ENCODE assay signal across 29 cellular contexts in the genomic region with DNA sequence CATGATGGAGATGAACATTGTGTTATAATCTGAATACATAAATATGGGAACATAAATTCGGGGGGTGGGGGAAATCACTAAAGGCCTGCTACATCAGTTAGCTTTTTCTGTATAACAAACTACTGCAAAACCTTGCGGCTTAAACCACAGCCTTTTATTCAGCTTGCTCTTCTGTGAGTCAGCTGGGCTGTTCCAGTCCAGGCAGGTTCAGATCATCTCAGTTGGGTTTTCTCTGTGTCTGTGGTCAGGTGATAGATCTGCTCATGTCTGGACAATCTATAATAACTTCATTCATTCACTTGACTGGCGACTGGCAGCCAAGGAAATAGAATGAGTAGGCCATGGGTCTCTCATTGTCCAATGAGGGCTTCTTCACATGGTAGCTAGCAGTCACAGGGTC. TPM values are rescaled to one million over a fixed set of nuclear protein-coding genes. Genes with fewer than 3 reads are reported as not detected.
"Had no signal": no experiment of that assay in that cellular context is flagged by ENCODE, and none has a peak within 500 bp of the region (broad histone marks: within the 10 kb centered on the region; RNA-seq: fewer than 3 reads in every experiment).

No MANE protein-coding gene starts in this region.

- ATAC-seq: body of pancreas; gastroesophageal sphincter; left cardiac atrium; mucosa of descending colon; right lobe of liver; stimulated activated naive B cell treated with anti-CD40 and anti-IgM and Interleukin-4, amounts not matched to agents 10 μg/mL and 1 μg/mL and 100 μg/mL, for 72 hours; WTC11 had no signal

- H3K27ac ChIP-seq: body of pancreas, esophagus squamous epithelium, gastroesophageal sphincter, right lobe of liver, transverse colon had no signal

- H3K27me3 ChIP-seq: body of pancreas, esophagus squamous epithelium, gastroesophageal sphincter, right lobe of liver, transverse colon had no signal

- H3K36me3 ChIP-seq: esophagus squamous epithelium, gastroesophageal sphincter, right lobe of liver, transverse colon had no signal

- DNase-seq: activated CD4-positive, alpha-beta T cell treated with anti-CD3 and anti-CD28 coated beads, Interleukin-2, amount 50 U/mL, for 48 hours; activated naive CD4-positive, alpha-beta T cell treated with Interleukin-2 at 50 U/mL for 16 hours; activated naive CD8-positive, alpha-beta T cell treated with anti-CD3 and anti-CD28 coated beads for 36 hours; activated T-cell treated with anti-CD3 and anti-CD28 coated beads, Interleukin-2, amount 50 U/mL, for 48 hours; amniotic stem cell; body of pancreas; central memory CD4-positive, alpha-beta T cell; effector memory CD4-positive, alpha-beta T cell; esophagus squamous epithelium; head of caudate nucleus; left cardiac atrium; mesenchymal stem cell; mucosa of descending colon; naive B cell; nucleus accumbens; posterior cingulate gyrus; right lobe of liver; small intestine; stimulated activated CD4-positive, alpha-beta T cell treated with anti-CD3 and anti-CD28 coated beads, Interleukin-15, amount 100 ng/mL, for 24 hours; stimulated activated CD8-positive, alpha-beta memory T cell treated with anti-CD3 and anti-CD28 coated beads, Interleukin-4, amount 100 ng/mL, for 48 hours; stimulated activated naive B cell treated with anti-CD40 and anti-IgM and Interleukin-4, amounts not matched to agents 10 μg/mL and 1 μg/mL and 100 μg/mL, for 72 hours; T-helper 9 cell; transverse colon had no signal

- H3K4me1 ChIP-seq: body of pancreas, gastroesophageal sphincter, right lobe of liver, transverse colon had no signal

- H3K4me3 ChIP-seq: body of pancreas, esophagus squamous epithelium, gastroesophageal sphincter, mucosa of descending colon, right lobe of liver, transverse colon had no signal

- H3K9me3 ChIP-seq: body of pancreas, esophagus squamous epithelium, gastroesophageal sphincter, mucosa of descending colon, right lobe of liver, transverse colon had no signal

- FAIRE-seq: islet of Langerhans, small intestine, urothelium cell line had no signal

RNA-seq across cellular contexts. Expression of gene HTR7, which starts 23.5 kb away (rescaled TPM):
- total RNA-seq: activated CD8-positive, alpha-beta memory T cell treated with anti-CD3 and anti-CD28 coated beads for 36 hours; activated naive CD8-positive, alpha-beta T cell treated with anti-CD3 and anti-CD28 coated beads for 36 hours; body of pancreas; T-helper 1 cell treated with Interleukin-12 subunit alpha and Interleukin-12 subunit beta and Interleukin-4 antibody, amounts not matched to agents 30 ng/mL and 1 ng/mL, for 36 hours had no signal
